In the genomic region with DNA sequence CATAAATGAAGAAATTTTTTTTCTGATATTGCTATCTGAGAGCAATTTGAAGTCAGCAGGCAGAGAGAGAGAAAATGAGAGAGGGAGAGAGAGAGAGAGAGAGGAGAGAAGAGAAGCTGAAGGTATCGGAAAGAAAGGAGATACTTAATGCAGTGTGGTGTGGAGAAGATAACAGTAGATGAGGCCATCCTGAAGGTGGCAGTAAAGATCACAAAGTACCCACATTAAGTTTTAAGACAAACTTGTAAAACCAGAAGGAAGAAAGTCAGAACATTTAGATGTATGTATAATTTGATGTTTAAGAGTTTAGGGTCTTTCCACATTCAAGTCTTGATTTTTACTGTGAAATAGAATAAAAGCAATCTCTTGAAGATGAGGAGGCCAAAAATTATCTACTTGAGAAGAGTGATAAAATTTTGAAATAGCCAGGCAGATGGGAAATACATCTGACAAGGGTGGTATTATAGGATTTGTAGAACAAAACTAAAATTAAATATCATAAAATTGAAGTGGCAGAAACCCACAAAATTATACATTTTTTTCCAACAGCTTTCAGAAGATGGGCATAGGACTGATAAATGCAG, we compare ENCODE assay signal across 8 cellular contexts.
DNase-seq lines count a peak whose midpoint lies in the region; ATAC-seq and TF ChIP-seq lines count a peak whose summit lies in the region.

No MANE protein-coding gene starts in this region.

- TF ChIP-seq CTCF in cardiac muscle cell (IDR thresholded peaks at IDR 0.05; ENCODE audit: low read depth, low read length) (peak; percentile 5), epithelial cell of proximal tubule (conservative IDR thresholded peaks at IDR 0.05; ENCODE audit: low read depth, low read length) (peak; percentile 48), spleen (IDR thresholded peaks at IDR 0.05 in 8 of 11, conservative IDR thresholded peaks at IDR 0.05 in 3 of 11) (peak in 10 of 11 experiments; percentile 32 to 75 (median 62))

- DNase-seq in cardiac muscle cell (ENCODE audit: low read depth in 1 of 2, low spot score in 1 of 2): peak; percentile 3 to 36
- no peak for DNase-seq in right cardiac atrium
- DNase-seq in OCI-M1 (lab: John Stamatoyannopoulos, UW): peak; percentile 77
- DNase-seq in epithelial cell of proximal tubule (ENCODE audit: low read depth): no peak
- no peak for DNase-seq in spleen
- no peak for DNase-seq in ecto neural progenitor cell (ENCODE audit: low spot score)
- DNase-seq in NCI-H1048 (lab: John Stamatoyannopoulos, UW): no peak

- no peak overlapping the region for H3K4me3 ChIP-seq in cardiac muscle cell
- no peak overlapping the region for H3K4me3 ChIP-seq in right cardiac atrium (ENCODE audit: low read length)
- no peak overlapping the region for H3K4me3 ChIP-seq in epithelial cell of proximal tubule (ENCODE audit: low read depth, low read length)
- no peak overlapping the region for H3K4me3 ChIP-seq in spleen

- no peak for TF ChIP-seq POLR2A in spleen (IDR thresholded peaks at IDR 0.05)

- H3K36me3 ChIP-seq in cardiac muscle cell (no peaks in the 10 kb centered on the region), spleen (no peaks in the 10 kb centered on the region)

- H3K4me1 ChIP-seq in cardiac muscle cell (ENCODE audit: low read depth): no peaks in the 10 kb centered on the region
- H3K4me1 ChIP-seq in right cardiac atrium (ENCODE audit: control insufficient read depth, insufficient read depth, low read length): no peaks in the 10 kb centered on the region
- H3K4me1 ChIP-seq in spleen: peaks cover 0 to 7% (median 0%) of the 10 kb centered on the region in 6 donors

- H3K27me3 ChIP-seq in cardiac muscle cell: no peaks in the 10 kb centered on the region
- no peaks in the 10 kb centered on the region for H3K27me3 ChIP-seq in right cardiac atrium (ENCODE audit: control insufficient read depth, insufficient read depth)
- no peaks in the 10 kb centered on the region for H3K27me3 ChIP-seq in spleen (replicated peaks in 1 of 7)

- H3K9me3 ChIP-seq in cardiac muscle cell (ENCODE audit: low read depth) (no peaks in the 10 kb centered on the region), right cardiac atrium (ENCODE audit: control insufficient read depth, low read length) (no peaks in the 10 kb centered on the region), spleen (no peaks in the 10 kb centered on the region)

- 13% methylated on average over 1 of the region's 1 CpG for WGBS in right cardiac atrium
- WGBS in spleen, 5 donors: 6 to 28% (median 14%) methylated on average over 1 of the region's 1 CpG

- no peak for ATAC-seq in right cardiac atrium
- ATAC-seq in HG03159 (IDR thresholded peaks at IDR 0.05; ENCODE audit: unreplicated experiment): peak; percentile 91

- H3K27ac ChIP-seq in cardiac muscle cell (no peak overlapping the region), right cardiac atrium (ENCODE audit: low read length) (no peak overlapping the region), spleen (no peak overlapping the region)

- intact Hi-C loops in right cardiac atrium (cut with DNase I): no loop called here
- intact Hi-C loops in spleen (cut with DNase I; ENCODE audit: low total_unique reads): no loop called here

Comparison
In these comparisons a context has a peak if more than half of its experiments do, and no peak if none do; other contexts are left out.
1. DNase-seq: peak in cardiac muscle cell (2 of 2) and OCI-M1 (single experiment); none in right cardiac atrium (0 of 3), epithelial cell of proximal tubule (single experiment), spleen (single experiment), ecto neural progenitor cell (single experiment) and NCI-H1048 (single experiment).
2. CTCF ChIP-seq: peak in every context shown above with its lines; median percentile 62 in spleen; 48 in epithelial cell of proximal tubule; 5 in cardiac muscle cell.